ENCODE assay signal across 8 cellular contexts in the genomic region with DNA sequence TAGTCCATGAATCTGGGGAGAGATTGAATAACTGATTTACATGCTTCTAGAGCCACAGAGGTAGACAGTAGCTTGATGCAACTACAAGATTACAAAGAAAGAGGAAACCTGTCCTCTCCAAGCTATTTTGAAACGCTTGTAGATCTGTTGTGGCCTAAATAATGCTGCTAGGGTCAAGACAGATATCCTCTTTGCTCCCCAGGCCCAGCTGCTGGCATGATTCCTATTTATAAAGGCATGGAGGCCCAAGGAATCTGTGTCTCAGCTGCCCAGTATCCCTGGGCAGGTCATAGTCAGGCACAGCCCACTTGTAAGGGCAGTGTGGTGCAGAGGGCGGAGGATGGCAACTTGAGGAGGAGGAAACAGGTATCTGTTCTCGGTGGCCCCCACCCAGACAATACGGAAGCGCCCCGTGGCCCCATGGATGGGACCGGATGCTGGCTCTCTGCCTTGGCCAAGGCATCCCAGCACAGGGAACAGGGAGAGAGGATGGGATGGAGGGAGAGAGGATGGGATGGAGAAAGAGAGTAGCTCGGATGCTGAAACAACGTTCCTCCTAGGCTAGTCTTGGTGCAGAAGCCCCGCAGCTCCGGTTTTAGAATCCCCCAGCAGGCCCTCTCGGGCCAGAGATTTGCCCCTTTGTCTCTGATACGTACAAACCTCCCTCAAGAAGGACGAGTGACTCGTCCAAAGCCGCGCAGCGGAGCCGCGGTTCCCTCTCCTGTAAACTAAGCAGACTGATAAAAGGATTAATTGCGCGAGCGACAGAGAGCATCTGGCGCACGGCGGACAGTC. TPM values are rescaled to one million over a fixed set of nuclear protein-coding genes. Genes with fewer than 3 reads are reported as not detected.
A peak's percentile ranks its signal among the peaks of the same experiment; 100 is the strongest.
DNase-seq lines count a peak whose midpoint lies in the region; ATAC-seq and TF ChIP-seq lines count a peak whose summit lies in the region.

No MANE protein-coding gene starts in this region.

- H3K9me3 ChIP-seq in DND-41 (ENCODE audit: insufficient read depth, low read length, severe bottlenecking) = no peaks in the 10 kb centered on the region
- H3K9me3 ChIP-seq in neural progenitor cell (ENCODE audit: low read depth) = no peaks in the 10 kb centered on the region

- H2AFZ ChIP-seq in DND-41 (ENCODE audit: low read depth, low read length) (peak overlapping the region; percentile 70), neural progenitor cell (replicated peaks) (peak overlapping the region; percentile 55)

- TF ChIP-seq CTCF in DND-41 (IDR thresholded peaks at IDR 0.05; ENCODE audit: borderline replicate concordance, extremely low read depth, low read length, poor library complexity, severe bottlenecking) (no peak), fibroblast of mammary gland (conservative IDR thresholded peaks at IDR 0.05; ENCODE audit: control insufficient read depth, insufficient read depth, low read depth, low read length) (no peak), neural progenitor cell (IDR thresholded peaks at IDR 0.05) (no peak)

- no peaks in the 10 kb centered on the region for H3K36me3 ChIP-seq in DND-41 (ENCODE audit: insufficient read depth, low read length)
- no peaks in the 10 kb centered on the region for H3K36me3 ChIP-seq in neural progenitor cell

- H3K36me3 Mint-ChIP-seq in neural progenitor cell = peaks cover 4% of the 10 kb centered on the region

- H3K27me3 Mint-ChIP-seq in neural progenitor cell (ENCODE audit: insufficient read depth, low read depth) = peaks cover 8% of the 10 kb centered on the region

- ATAC-seq in DND-41 (ENCODE audit: insufficient read depth, low read depth) (no peak), GM21447 (IDR thresholded peaks at IDR 0.05; ENCODE audit: unreplicated experiment) (peak; percentile 38)

- peaks cover 26% of the 10 kb centered on the region for H3F3A ChIP-seq in neural progenitor cell (ENCODE audit: low read depth)

- DNase-seq in DND-41 (peak; percentile 5), HuH-7 (ENCODE audit: low spot score) (peak; percentile 65), fibroblast of mammary gland (ENCODE audit: low read depth) (peak; percentile 41), neural progenitor cell (ENCODE audit: low spot score) (peak; percentile 87), NK-92 (lab: John Stamatoyannopoulos, UW; ENCODE audit: unreplicated experiment) (no peak), occipital lobe (lab: John Stamatoyannopoulos, UW) (no peak)
- peak; percentile 74 for DNase-seq in activated CD8-positive, alpha-beta memory T cell treated with anti-CD3 and anti-CD28 coated beads, Interleukin-2, amount 50 U/mL, for 48 hours

- H3K27ac ChIP-seq in DND-41 (ENCODE audit: low read length) (no peak overlapping the region), neural progenitor cell (peak overlapping the region; percentile 43)

- H3K9me3 Mint-ChIP-seq in neural progenitor cell = peaks cover 7% of the 10 kb centered on the region

- H3K9ac ChIP-seq in DND-41 (ENCODE audit: low read depth, low read length) (peak overlapping the region; percentile 48; the same call in 1 of the 2 replicates), neural progenitor cell (no peak overlapping the region)

- peak overlapping the region; percentile 99 for H3K27ac Mint-ChIP-seq in neural progenitor cell

- H3K79me2 ChIP-seq in DND-41 (ENCODE audit: insufficient read depth, low read length) = no peaks in the 10 kb centered on the region; the same call in 1 of the 2 replicates
- peaks cover 30% of the 10 kb centered on the region for H3K79me2 ChIP-seq in neural progenitor cell (ENCODE audit: low read depth)

- H3K4me1 ChIP-seq in DND-41 (ENCODE audit: insufficient read depth, low read length) = peaks cover 17% of the 10 kb centered on the region
- peaks cover 17% of the 10 kb centered on the region for H3K4me1 ChIP-seq in neural progenitor cell

- peak overlapping the region in 1 of 2 experiments; percentile 64; a peak in 3 of 4 replicates for H3K4me3 ChIP-seq in DND-41 (ENCODE audit: low read depth in 1 of 2, low read length in 2 of 2)
- peak overlapping the region; percentile 67 for H3K4me3 ChIP-seq in fibroblast of mammary gland (ENCODE audit: control insufficient read depth, low read depth, low read length)
- H3K4me3 ChIP-seq in neural progenitor cell = peak overlapping the region; percentile 74

- H3K27me3 ChIP-seq in DND-41 (ENCODE audit: insufficient read depth, low read length, poor library complexity) = no peaks in the 10 kb centered on the region
- no peaks in the 10 kb centered on the region for H3K27me3 ChIP-seq in neural progenitor cell

- peaks cover 31% of the 10 kb centered on the region for H3K4me1 Mint-ChIP-seq in neural progenitor cell

- H4K20me1 ChIP-seq in DND-41 (ENCODE audit: insufficient read depth, low read length) = no peaks in the 10 kb centered on the region
- H4K20me1 ChIP-seq in neural progenitor cell (ENCODE audit: low read depth) = no peaks in the 10 kb centered on the region

- H3K4me3 Mint-ChIP-seq in neural progenitor cell = peak overlapping the region; percentile 99

- peak overlapping the region; percentile 66; the same call in 1 of the 2 replicates for H3K4me2 ChIP-seq in DND-41 (ENCODE audit: insufficient read depth, low read length)
- peak overlapping the region; percentile 74 for H3K4me2 ChIP-seq in neural progenitor cell

RNA-seq across cellular contexts. Expression of a gene that starts 0.8 kb away (rescaled TPM):
- total RNA-seq in neural progenitor cell (ENCODE audit: low replicate concordance) (51.7 and 57.5 TPM in 2 replicates), occipital lobe (15.6 TPM)

RNA-seq across cellular contexts. Expression of a gene that starts 50.5 kb away (rescaled TPM):
- total RNA-seq in neural progenitor cell (ENCODE audit: low replicate concordance) = 49.6 and 87.2 TPM in 2 replicates
- total RNA-seq in occipital lobe = 92.3 TPM

Comparison
In these comparisons a context has a peak if more than half of its experiments do, and no peak if none do; other contexts are left out.
1. DNase-seq: peak in DND-41 (single experiment), HuH-7 (single experiment), activated CD8-positive, alpha-beta memory T cell treated with anti-CD3 and anti-CD28 coated beads, Interleukin-2, amount 50 U/mL, for 48 hours (single experiment), fibroblast of mammary gland (single experiment) and neural progenitor cell (single experiment); none in NK-92 (single experiment) and occipital lobe (single experiment).